8 cellular contexts compared by ENCODE assay signal in genomic region chr15:55407631-55407948, GRCh38. TPM values are rescaled to one million over a fixed set of nuclear protein-coding genes. Genes with fewer than 3 reads are reported as not detected.
DNase-seq lines count a peak whose midpoint lies in the region; ATAC-seq and TF ChIP-seq lines count a peak whose summit lies in the region.

No MANE protein-coding gene starts in this region.

- peaks cover 0 to 3% of the 10 kb centered on the region in 2 donors for H3K27me3 Mint-ChIP-seq in CD8-positive, alpha-beta memory T cell

- H3K27me3 ChIP-seq in CD8-positive, alpha-beta memory T cell (ENCODE audit: insufficient read depth, low read length, poor library complexity, severe bottlenecking): no peaks in the 10 kb centered on the region

- no peak for DNase-seq in CD8-positive, alpha-beta memory T cell
- peak; percentile 79 for DNase-seq in OCI-M1 (lab: John Stamatoyannopoulos, UW)
- peak; percentile 25 for DNase-seq in dedifferentiated amniotic fluid mesenchymal stem cell (ENCODE audit: extremely low spot score)
- DNase-seq in mucosa of descending colon: no peak
- DNase-seq in stimulated activated CD4-positive, alpha-beta T cell treated with anti-CD3 and anti-CD28 coated beads, Interleukin-12 subunit alpha, Interleukin-12 subunit beta, amount 100 ng/mL, for 4 hours: no peak
- no peak for DNase-seq in NCI-H2081 (lab: John Stamatoyannopoulos, UW)

- H3K36me3 Mint-ChIP-seq in CD8-positive, alpha-beta memory T cell: peaks cover 0 to 6% (median 0%) of the 10 kb centered on the region in 3 donors

- peaks cover 28% of the 10 kb centered on the region for H3K4me1 ChIP-seq in CD8-positive, alpha-beta memory T cell (ENCODE audit: insufficient read depth, low read length)
- peaks cover 25% of the 10 kb centered on the region for H3K4me1 ChIP-seq in mucosa of descending colon (ENCODE audit: low read depth)

- ATAC-seq in GM21825 (IDR thresholded peaks at IDR 0.05; ENCODE audit: unreplicated experiment): peak; percentile 1
- no peak for ATAC-seq in mucosa of descending colon
- no peak for ATAC-seq in HG02571 (IDR thresholded peaks at IDR 0.05; ENCODE audit: unreplicated experiment)

- POLR2A ChIA-PET in CD8-positive, alpha-beta memory T cell (lab: Charles Lee): interaction anchor here (1.9 to 2.0 kb wide), 2 partner anchors 89 to 211 kb away, joined by 12 to 18 read pairs; partner anchors contain the start of genes PIGB, PIGBOS1 and RSL24D1

- H3K27ac ChIP-seq in CD8-positive, alpha-beta memory T cell (ENCODE audit: low read depth, low read length): peak overlapping the region; percentile 88

- H3K36me3 ChIP-seq in CD8-positive, alpha-beta memory T cell (ENCODE audit: insufficient read depth, low read length): no peaks in the 10 kb centered on the region
- no peaks in the 10 kb centered on the region for H3K36me3 ChIP-seq in mucosa of descending colon (ENCODE audit: low read depth)

- intact Hi-C loops in mucosa of descending colon (cut with DNase I, micrococcal nuclease): no loop called here

- peaks cover 30 to 52% (median 36%) of the 10 kb centered on the region in 3 donors for H3K4me1 Mint-ChIP-seq in CD8-positive, alpha-beta memory T cell

- peak overlapping the region; percentile 63 for H3K4me3 ChIP-seq in CD8-positive, alpha-beta memory T cell (ENCODE audit: low read length)
- H3K4me3 ChIP-seq in mucosa of descending colon: peak overlapping the region; percentile 30

- CTCF ChIA-PET in CD8-positive, alpha-beta memory T cell (lab: Charles Lee): interaction anchor here (1.2 to 4.1 kb wide), 9 partner anchors 8 to 190 kb away, joined by 3 to 21 read pairs (median 6); partner anchors contain the start of genes PIGB and PIGBOS1

- H3K27ac Mint-ChIP-seq in CD8-positive, alpha-beta memory T cell: peak overlapping the region; percentile 84 to 98 (median 96)

- H3K9me3 Mint-ChIP-seq in CD8-positive, alpha-beta memory T cell: no peaks in the 10 kb centered on the region

- H3K9me3 ChIP-seq in CD8-positive, alpha-beta memory T cell (ENCODE audit: low read length): no peaks in the 10 kb centered on the region
- no peaks in the 10 kb centered on the region for H3K9me3 ChIP-seq in mucosa of descending colon

- TF ChIP-seq CTCF in mucosa of descending colon (IDR thresholded peaks at IDR 0.05): no peak

- peak overlapping the region; percentile 89 to 97 (median 93) for H3K4me3 Mint-ChIP-seq in CD8-positive, alpha-beta memory T cell

RNA-seq across cellular contexts. Expression of gene CCPG1, which starts 0.6 kb away (rescaled TPM):
- total RNA-seq in CD8-positive, alpha-beta memory T cell: 10 to 100 TPM; 13.1 to 14.2 TPM
- polyA plus RNA-seq in CD8-positive, alpha-beta memory T cell: 52.8 TPM
- 10 to 100 TPM; 45.5 to 60.2 (median 51.8) TPM for total RNA-seq in mucosa of descending colon

RNA-seq across cellular contexts. Expression of gene PIERCE2, which starts 0.7 kb away (rescaled TPM):
- under 1 TPM in 1 of 2 experiments, not detected in 1; 0.44 TPM for total RNA-seq in CD8-positive, alpha-beta memory T cell
- polyA plus RNA-seq in CD8-positive, alpha-beta memory T cell: not detected
- 1 to 10 TPM; 3.0 to 6.5 (median 5.4) TPM for total RNA-seq in mucosa of descending colon

Comparison
In these comparisons a context has a peak if more than half of its experiments do, and no peak if none do; other contexts are left out.
1. DNase-seq: peak in OCI-M1 (single experiment) and dedifferentiated amniotic fluid mesenchymal stem cell (single experiment); none in CD8-positive, alpha-beta memory T cell (0 of 5), mucosa of descending colon (0 of 3), stimulated activated CD4-positive, alpha-beta T cell treated with anti-CD3 and anti-CD28 coated beads, Interleukin-12 subunit alpha, Interleukin-12 subunit beta, amount 100 ng/mL, for 4 hours (single experiment) and NCI-H2081 (0 of 2).